8 cellular contexts compared by ENCODE assay signal in genomic region chr3:188956839-188957489, GRCh38.
DNase-seq lines count a peak whose midpoint lies in the region; ATAC-seq and TF ChIP-seq lines count a peak whose summit lies in the region.

No MANE protein-coding gene starts in this region.

- no peak overlapping the region for H3K27ac ChIP-seq in prostate gland

- no peak overlapping the region for H3K4me3 ChIP-seq in foreskin fibroblast (ENCODE audit: low read depth in 1 of 2, low read length in 2 of 2)
- no peak overlapping the region for H3K4me3 ChIP-seq in prostate gland

- no peaks in the 10 kb centered on the region for H3K36me3 ChIP-seq in prostate gland

- TF ChIP-seq POLR2A in prostate gland (IDR thresholded peaks at IDR 0.05), result no peak

- H3K4me1 ChIP-seq in prostate gland (replicated peaks), result no peaks in the 10 kb centered on the region

- intact Hi-C loops in prostate gland (cut with DNase I), result loop anchor here (5.0 kb wide), 1 partner anchor 190 kb away; no protein-coding TSS in a partner anchor

- peak; percentile 74 for TF ChIP-seq CTCF in foreskin fibroblast (IDR thresholded peaks at IDR 0.05; ENCODE audit: low read depth, low read length)
- TF ChIP-seq CTCF in prostate gland (IDR thresholded peaks at IDR 0.05), result peak; percentile 72 to 79 (median 74)

- DNase-seq in NCI-H1436 (lab: John Stamatoyannopoulos, UW) (peak; percentile 59), NCI-H1436 treated with DMSO at 0.1 percent for 48 hours (lab: John Stamatoyannopoulos, UW) (no peak), M059J (ENCODE audit: low read depth) (peak; percentile 71), SW480 (ENCODE audit: low spot score) (peak; percentile 50), foreskin fibroblast (peak; percentile 56 to 86), prostate gland (ENCODE audit: low spot score) (peak; percentile 28)

- no peak for ATAC-seq in HG03108 (IDR thresholded peaks at IDR 0.05; ENCODE audit: unreplicated experiment)
- no peak for ATAC-seq in GM21786 (IDR thresholded peaks at IDR 0.05; ENCODE audit: unreplicated experiment)

- H3K27me3 ChIP-seq in prostate gland (replicated peaks; ENCODE audit: insufficient read depth), result no peaks in the 10 kb centered on the region

- 47% methylated on average over 8 of the region's 8 CpGs for WGBS in prostate gland

- H3K9me3 ChIP-seq in prostate gland, result no peaks in the 10 kb centered on the region
